Comparison of ENCODE assay signal across 26 cellular contexts in the genomic region with DNA sequence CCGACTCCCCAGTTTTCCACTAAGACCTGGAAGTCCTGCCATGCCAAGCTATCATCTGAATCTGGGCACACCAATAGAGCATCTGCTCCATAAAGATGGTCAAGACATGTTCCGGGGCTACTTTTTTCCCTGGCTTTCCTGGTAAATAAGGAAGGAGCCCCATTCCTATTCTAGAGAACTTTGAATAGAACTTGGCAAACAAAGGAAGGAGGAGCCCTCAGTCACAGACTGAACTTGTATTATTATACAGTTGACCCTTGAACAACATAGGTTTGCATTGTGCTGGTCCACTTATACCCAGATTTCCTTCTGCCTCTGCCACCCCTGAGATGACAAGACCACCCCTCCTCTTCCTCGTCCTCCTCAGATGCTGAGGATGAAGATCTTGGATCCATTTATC.
"Had no signal": no experiment of that assay in that cellular context is flagged by ENCODE, and none has a peak within 500 bp of the region (broad histone marks: within the 10 kb centered on the region; RNA-seq: fewer than 3 reads in every experiment).

No MANE protein-coding gene starts in this region.

- DNase-seq: activated CD4-positive, alpha-beta memory T cell treated with anti-CD3 and anti-CD28 coated beads, Interleukin-2, amount 10 ng/mL, durations not matched to agents 7 days and 5 days; activated CD4-positive, alpha-beta T cell treated with anti-CD3 and anti-CD28 coated beads for 1 hour; activated CD4-positive, alpha-beta T cell treated with anti-CD3 and anti-CD28 coated beads, Interleukin-2, amount 10 ng/mL, durations not matched to agents 7 days and 5 days; activated naive CD4-positive, alpha-beta T cell; activated T-cell treated with anti-CD3 and anti-CD28 coated beads, Interleukin-2, amount 50 U/mL, for 48 hours; central memory CD4-positive, alpha-beta T cell; dermis blood vessel endothelial cell; effector CD8-positive, alpha-beta T cell; esophagus squamous epithelium; foreskin melanocyte; mammary epithelial cell; retina; sigmoid colon; stimulated activated CD4-positive, alpha-beta T cell treated with anti-CD3 and anti-CD28 coated beads, Interleukin-1b, Interleukin-23, amount 100 ng/mL, for 48 hours; stimulated activated CD4-positive, alpha-beta T cell treated with anti-CD3 and anti-CD28 coated beads, Interleukin-4, amount 100 ng/mL, for 4 hours; stimulated activated CD8-positive, alpha-beta memory T cell treated with anti-CD3 and anti-CD28 coated beads, Interleukin-4, amount 100 ng/mL, for 48 hours; stimulated activated naive B cell treated with anti-CD40 and anti-IgM and Interleukin-4, amounts not matched to agents 10 μg/mL and 1 μg/mL and 100 μg/mL, for 72 hours; T-helper 9 cell had no signal

- ATAC-seq: activated naive CD4-positive, alpha-beta T cell treated with anti-CD3 and anti-CD28 coated beads, Interleukin-2, amount 50 U/mL, for 72 hours; natural killer cell treated with Interleukin-12 subunit alpha and Interleukin-12 subunit beta and Interleukin-15 and Interleukin-18, amount 100 ng/mL, for 72 hours; stimulated activated naive B cell treated with anti-CD40 and anti-IgM and Interleukin-4, amounts not matched to agents 10 μg/mL and 1 μg/mL and 100 μg/mL, for 72 hours; WTC11 had no signal

- H3K36me3 Mint-ChIP-seq: activated naive CD4-positive, alpha-beta T cell treated with anti-CD3 and anti-CD28 coated beads, Interleukin-2, amount 50 U/mL, for 72 hours; natural killer cell treated with Interleukin-12 subunit alpha and Interleukin-12 subunit beta and Interleukin-15 and Interleukin-18, amount 100 ng/mL, for 72 hours; stimulated activated naive B cell treated with anti-CD40 and anti-IgM and Interleukin-4, amounts not matched to agents 10 μg/mL and 1 μg/mL and 100 μg/mL, for 72 hours; WTC11 had no signal

- H3K4me3 ChIP-seq: breast epithelium, esophagus squamous epithelium, sigmoid colon, smooth muscle cell, tibial nerve had no signal

- H3K9me3 Mint-ChIP-seq: activated CD4-positive, alpha-beta memory T cell treated with anti-CD3 and anti-CD28 coated beads, Interleukin-2, amount 10 ng/mL, durations not matched to agents 7 days and 5 days; activated CD4-positive, alpha-beta T cell treated with anti-CD3 and anti-CD28 coated beads, Interleukin-2, amount 10 ng/mL, durations not matched to agents 7 days and 5 days; activated T-helper 2 cell treated with anti-CD3 and anti-CD28 coated beads, Interferon-gamma antibody, Interleukin-2, Interleukin-4, amounts not matched to agents 10 μg/mL and 5 μg/mL and 100 μg/mL, durations not matched to agents 14 hours and 24 hours and 36 hours; natural killer cell treated with Interleukin-12 subunit alpha and Interleukin-12 subunit beta and Interleukin-15 and Interleukin-18, amount 100 ng/mL, for 72 hours; stimulated activated naive B cell treated with anti-CD40 and anti-IgM and Interleukin-4, amounts not matched to agents 10 μg/mL and 1 μg/mL and 100 μg/mL, for 72 hours had no signal

- H3K27me3 ChIP-seq: breast epithelium, esophagus squamous epithelium, sigmoid colon, tibial nerve had no signal

- H3K27ac Mint-ChIP-seq: activated CD4-positive, alpha-beta memory T cell treated with anti-CD3 and anti-CD28 coated beads, Interleukin-2, amount 10 ng/mL, durations not matched to agents 7 days and 5 days; activated CD4-positive, alpha-beta T cell treated with anti-CD3 and anti-CD28 coated beads, Interleukin-2, amount 10 ng/mL, durations not matched to agents 7 days and 5 days; activated naive CD4-positive, alpha-beta T cell treated with anti-CD3 and anti-CD28 coated beads, Interleukin-2, amount 50 U/mL, for 72 hours; activated T-helper 2 cell treated with anti-CD3 and anti-CD28 coated beads, Interferon-gamma antibody, Interleukin-2, Interleukin-4, amounts not matched to agents 10 μg/mL and 5 μg/mL and 100 μg/mL, durations not matched to agents 14 hours and 24 hours and 36 hours; natural killer cell treated with Interleukin-12 subunit alpha and Interleukin-12 subunit beta and Interleukin-15 and Interleukin-18, amount 100 ng/mL, for 72 hours; stimulated activated naive B cell treated with anti-CD40 and anti-IgM and Interleukin-4, amounts not matched to agents 10 μg/mL and 1 μg/mL and 100 μg/mL, for 72 hours; WTC11 had no signal

- H3K27ac ChIP-seq: epithelial cell of prostate, sigmoid colon, tibial nerve had no signal

- H3K4me1 Mint-ChIP-seq: activated CD4-positive, alpha-beta memory T cell treated with anti-CD3 and anti-CD28 coated beads, Interleukin-2, amount 10 ng/mL, durations not matched to agents 7 days and 5 days; activated CD4-positive, alpha-beta T cell treated with anti-CD3 and anti-CD28 coated beads, Interleukin-2, amount 10 ng/mL, durations not matched to agents 7 days and 5 days; stimulated activated naive B cell treated with anti-CD40 and anti-IgM and Interleukin-4, amounts not matched to agents 10 μg/mL and 1 μg/mL and 100 μg/mL, for 72 hours; WTC11 had no signal

- H3K4me1 ChIP-seq: sigmoid colon, tibial nerve had no signal

- H3K9me3 ChIP-seq: breast epithelium, esophagus squamous epithelium, sigmoid colon, tibial nerve had no signal

- H3K36me3 ChIP-seq: breast epithelium, esophagus squamous epithelium, sigmoid colon, tibial nerve had no signal

- H3K4me3 Mint-ChIP-seq: activated CD4-positive, alpha-beta memory T cell treated with anti-CD3 and anti-CD28 coated beads, Interleukin-2, amount 10 ng/mL, durations not matched to agents 7 days and 5 days; activated CD4-positive, alpha-beta T cell treated with anti-CD3 and anti-CD28 coated beads, Interleukin-2, amount 10 ng/mL, durations not matched to agents 7 days and 5 days; natural killer cell treated with Interleukin-12 subunit alpha and Interleukin-12 subunit beta and Interleukin-15 and Interleukin-18, amount 100 ng/mL, for 72 hours; stimulated activated naive B cell treated with anti-CD40 and anti-IgM and Interleukin-4, amounts not matched to agents 10 μg/mL and 1 μg/mL and 100 μg/mL, for 72 hours; WTC11 had no signal

- H3K27me3 Mint-ChIP-seq: activated CD4-positive, alpha-beta memory T cell treated with anti-CD3 and anti-CD28 coated beads, Interleukin-2, amount 10 ng/mL, durations not matched to agents 7 days and 5 days; activated CD4-positive, alpha-beta T cell treated with anti-CD3 and anti-CD28 coated beads, Interleukin-2, amount 10 ng/mL, durations not matched to agents 7 days and 5 days; stimulated activated naive B cell treated with anti-CD40 and anti-IgM and Interleukin-4, amounts not matched to agents 10 μg/mL and 1 μg/mL and 100 μg/mL, for 72 hours had no signal

- H3K4me2 ChIP-seq: smooth muscle cell had no signal
